ENCODE assay signal across 8 cellular contexts in the genomic region with DNA sequence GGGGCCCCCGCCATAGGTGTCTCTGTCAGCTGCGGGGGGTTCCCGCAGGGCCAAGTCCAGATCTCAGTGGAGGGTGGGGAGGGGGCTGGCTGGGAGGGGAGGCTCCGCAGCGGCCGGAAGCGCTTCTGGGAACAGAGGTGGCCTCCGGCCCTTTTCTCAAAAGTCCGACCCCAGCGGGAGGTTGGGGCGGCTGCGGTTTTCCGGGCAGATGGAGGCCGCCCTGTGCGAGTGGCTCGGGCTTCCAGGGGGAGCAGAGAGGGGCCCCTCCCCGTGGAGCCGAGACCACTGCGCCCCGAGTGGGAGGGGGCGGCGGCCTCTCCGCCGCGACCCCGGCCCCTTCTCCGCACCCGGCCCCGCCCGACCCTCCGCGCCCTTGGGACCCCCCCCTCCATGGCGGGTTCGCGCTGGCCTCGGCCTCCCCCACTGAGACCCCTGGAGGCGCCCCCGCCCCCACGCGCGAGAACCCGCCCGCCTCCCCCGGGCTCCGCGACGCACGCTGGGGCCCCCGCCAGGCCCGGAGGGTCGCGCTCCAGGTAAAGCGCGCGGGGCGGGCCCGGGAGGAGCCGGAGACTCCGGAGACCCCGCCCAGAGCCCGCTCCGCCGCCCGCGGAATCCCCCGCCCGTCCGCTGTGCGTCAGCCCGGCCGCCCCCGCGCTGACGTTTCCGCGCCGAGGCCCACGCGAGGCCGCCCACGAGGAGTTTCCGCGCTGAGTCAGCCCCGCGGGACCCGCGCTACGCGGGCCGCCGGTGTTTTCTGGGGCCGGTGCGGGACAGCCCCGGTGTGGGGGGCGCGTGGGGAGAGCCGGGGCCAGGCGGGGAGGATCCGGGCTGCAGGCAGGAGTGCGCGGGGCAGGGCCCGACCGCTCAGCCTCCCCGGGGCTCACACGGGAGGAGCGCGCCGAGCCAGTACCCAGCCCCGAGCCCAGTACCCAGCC. TPM values are rescaled to one million over a fixed set of nuclear protein-coding genes. Genes with fewer than 3 reads are reported as not detected.
DNase-seq lines count a peak whose midpoint lies in the region; ATAC-seq lines count a peak whose summit lies in the region.

No MANE protein-coding gene starts in this region.

- H3K9me3 Mint-ChIP-seq in activated T-helper 1 cell treated with anti-CD3 and anti-CD28 coated beads, Interleukin-12 subunit alpha, Interleukin-12 subunit beta, Interleukin-2, Interleukin-4 antibody, amounts not matched to agents 30 ng/mL and 10 ng/mL and 1 ng/mL, durations not matched to agents 14 hours and 24 hours and 36 hours: no peaks in the 10 kb centered on the region

- intact Hi-C loops in activated T-helper 1 cell treated with anti-CD3 and anti-CD28 coated beads, Interleukin-12 subunit alpha, Interleukin-12 subunit beta, Interleukin-2, Interleukin-4 antibody, amounts not matched to agents 30 ng/mL and 10 ng/mL and 1 ng/mL, durations not matched to agents 14 hours and 24 hours and 36 hours (cut with micrococcal nuclease): loop anchor here (1.0 to 2.0 kb wide), 2 partner anchors 14 to 85 kb away; a partner anchor contains a TSS
- intact Hi-C loops in sciatic nerve (cut with DNase I): no loop called here

- peak overlapping the region; percentile 89 for H3K27ac Mint-ChIP-seq in activated T-helper 1 cell treated with anti-CD3 and anti-CD28 coated beads, Interleukin-12 subunit alpha, Interleukin-12 subunit beta, Interleukin-2, Interleukin-4 antibody, amounts not matched to agents 30 ng/mL and 10 ng/mL and 1 ng/mL, durations not matched to agents 14 hours and 24 hours and 36 hours

- peak; percentile 65 for DNase-seq in DMS 273 (lab: John Stamatoyannopoulos, UW; ENCODE audit: unreplicated experiment)
- no peak for DNase-seq in DMS 273 treated with DMSO at 0.1 percent for 48 hours (lab: John Stamatoyannopoulos, UW)
- DNase-seq in OCI-M1 (lab: John Stamatoyannopoulos, UW): peak; percentile 22
- DNase-seq in activated T-helper 1 cell treated with anti-CD3 and anti-CD28 coated beads, Interleukin-12 subunit alpha, Interleukin-12 subunit beta, Interleukin-2, Interleukin-4 antibody, amounts not matched to agents 30 ng/mL and 10 ng/mL and 1 ng/mL, durations not matched to agents 14 hours and 24 hours and 36 hours (ENCODE audit: low spot score): peak; percentile 88
- DNase-seq in glomerular visceral epithelial cell (ENCODE audit: extremely low spot score): peak; percentile 40
- no peak for DNase-seq in sciatic nerve (ENCODE audit: low spot score)
- DNase-seq in NK-92 (lab: John Stamatoyannopoulos, UW; ENCODE audit: unreplicated experiment): no peak
- DNase-seq in SK-N-DZ (ENCODE audit: low spot score): no peak

- ATAC-seq in sciatic nerve: peak; percentile 41

- peaks cover 8% of the 10 kb centered on the region for H3K36me3 Mint-ChIP-seq in activated T-helper 1 cell treated with anti-CD3 and anti-CD28 coated beads, Interleukin-12 subunit alpha, Interleukin-12 subunit beta, Interleukin-2, Interleukin-4 antibody, amounts not matched to agents 30 ng/mL and 10 ng/mL and 1 ng/mL, durations not matched to agents 14 hours and 24 hours and 36 hours (ENCODE audit: low read depth)

- peaks cover 6% of the 10 kb centered on the region for H3K4me1 Mint-ChIP-seq in activated T-helper 1 cell treated with anti-CD3 and anti-CD28 coated beads, Interleukin-12 subunit alpha, Interleukin-12 subunit beta, Interleukin-2, Interleukin-4 antibody, amounts not matched to agents 30 ng/mL and 10 ng/mL and 1 ng/mL, durations not matched to agents 14 hours and 24 hours and 36 hours (ENCODE audit: low read depth)

- no peaks in the 10 kb centered on the region for H3K27me3 Mint-ChIP-seq in activated T-helper 1 cell treated with anti-CD3 and anti-CD28 coated beads, Interleukin-12 subunit alpha, Interleukin-12 subunit beta, Interleukin-2, Interleukin-4 antibody, amounts not matched to agents 30 ng/mL and 10 ng/mL and 1 ng/mL, durations not matched to agents 14 hours and 24 hours and 36 hours (ENCODE audit: insufficient read depth)

- peak overlapping the region; percentile 68 for H3K4me3 Mint-ChIP-seq in activated T-helper 1 cell treated with anti-CD3 and anti-CD28 coated beads, Interleukin-12 subunit alpha, Interleukin-12 subunit beta, Interleukin-2, Interleukin-4 antibody, amounts not matched to agents 30 ng/mL and 10 ng/mL and 1 ng/mL, durations not matched to agents 14 hours and 24 hours and 36 hours

RNA-seq across cellular contexts. Expression of a gene that starts 5.2 kb away (rescaled TPM):
- 350 and 356 TPM in 2 replicates for total RNA-seq in activated T-helper 1 cell treated with anti-CD3 and anti-CD28 coated beads, Interleukin-12 subunit alpha, Interleukin-12 subunit beta, Interleukin-2, Interleukin-4 antibody, amounts not matched to agents 30 ng/mL and 10 ng/mL and 1 ng/mL, durations not matched to agents 14 hours and 24 hours and 36 hours
- total RNA-seq in sciatic nerve: 0.58 TPM
- not detected in 2 replicates for polyA plus RNA-seq in SK-N-DZ (2014; cell fraction: cytosol; rRNA removed)
- not detected in 2 replicates for polyA plus RNA-seq in SK-N-DZ (2014; cell fraction: nucleus; rRNA removed)

RNA-seq across cellular contexts. Expression of a gene that starts 12.8 kb away (rescaled TPM):
- total RNA-seq in activated T-helper 1 cell treated with anti-CD3 and anti-CD28 coated beads, Interleukin-12 subunit alpha, Interleukin-12 subunit beta, Interleukin-2, Interleukin-4 antibody, amounts not matched to agents 30 ng/mL and 10 ng/mL and 1 ng/mL, durations not matched to agents 14 hours and 24 hours and 36 hours: 788 and 811 TPM in 2 replicates
- total RNA-seq in sciatic nerve: 2.5 TPM
- 0.10 and 0.36 TPM in 2 replicates for polyA plus RNA-seq in SK-N-DZ (2014; cell fraction: cytosol; rRNA removed)
- 2.2 and 2.8 TPM in 2 replicates for polyA plus RNA-seq in SK-N-DZ (2014; cell fraction: nucleus; rRNA removed)

RNA-seq across cellular contexts. Expression of a gene that starts 27.5 kb away (rescaled TPM):
- 0.10 and 0.15 TPM in 2 replicates for total RNA-seq in activated T-helper 1 cell treated with anti-CD3 and anti-CD28 coated beads, Interleukin-12 subunit alpha, Interleukin-12 subunit beta, Interleukin-2, Interleukin-4 antibody, amounts not matched to agents 30 ng/mL and 10 ng/mL and 1 ng/mL, durations not matched to agents 14 hours and 24 hours and 36 hours
- total RNA-seq in sciatic nerve: 0.71 TPM
- polyA plus RNA-seq in SK-N-DZ (2014; cell fraction: cytosol; rRNA removed): not detected in 2 replicates
- polyA plus RNA-seq in SK-N-DZ (2014; cell fraction: nucleus; rRNA removed): not detected in 2 replicates

RNA-seq across cellular contexts. Expression of a gene that starts 30.7 kb away (rescaled TPM):
- 202 TPM in 2 replicates for total RNA-seq in activated T-helper 1 cell treated with anti-CD3 and anti-CD28 coated beads, Interleukin-12 subunit alpha, Interleukin-12 subunit beta, Interleukin-2, Interleukin-4 antibody, amounts not matched to agents 30 ng/mL and 10 ng/mL and 1 ng/mL, durations not matched to agents 14 hours and 24 hours and 36 hours
- 94.9 TPM for total RNA-seq in sciatic nerve
- 60.9 and 63.2 TPM in 2 replicates for polyA plus RNA-seq in SK-N-DZ (2014; cell fraction: cytosol; rRNA removed)
- polyA plus RNA-seq in SK-N-DZ (2014; cell fraction: nucleus; rRNA removed): 93.0 and 93.9 TPM in 2 replicates

RNA-seq across cellular contexts. Expression of a gene that starts 30.9 kb away (rescaled TPM):
- total RNA-seq in activated T-helper 1 cell treated with anti-CD3 and anti-CD28 coated beads, Interleukin-12 subunit alpha, Interleukin-12 subunit beta, Interleukin-2, Interleukin-4 antibody, amounts not matched to agents 30 ng/mL and 10 ng/mL and 1 ng/mL, durations not matched to agents 14 hours and 24 hours and 36 hours: 45.9 and 46.3 TPM in 2 replicates
- total RNA-seq in sciatic nerve: 10.9 TPM
- 11.0 and 12.7 TPM in 2 replicates for polyA plus RNA-seq in SK-N-DZ (2014; cell fraction: cytosol; rRNA removed)
- 5.6 and 12.1 TPM in 2 replicates for polyA plus RNA-seq in SK-N-DZ (2014; cell fraction: nucleus; rRNA removed)

Comparison
In these comparisons a context has a peak if more than half of its experiments do, and no peak if none do; other contexts are left out.
1. DNase-seq: peak in DMS 273 (single experiment), OCI-M1 (single experiment), activated T-helper 1 cell treated with anti-CD3 and anti-CD28 coated beads, Interleukin-12 subunit alpha, Interleukin-12 subunit beta, Interleukin-2, Interleukin-4 antibody, amounts not matched to agents 30 ng/mL and 10 ng/mL and 1 ng/mL, durations not matched to agents 14 hours and 24 hours and 36 hours (single experiment) and glomerular visceral epithelial cell (single experiment); none in DMS 273 treated with DMSO at 0.1 percent for 48 hours (single experiment), sciatic nerve (single experiment), NK-92 (single experiment) and SK-N-DZ (single experiment).
2. RNA of a gene that starts 5.2 kb away (total RNA-seq): 350 to 356 TPM in activated T-helper 1 cell treated with anti-CD3 and anti-CD28 coated beads, Interleukin-12 subunit alpha, Interleukin-12 subunit beta, Interleukin-2, Interleukin-4 antibody, amounts not matched to agents 30 ng/mL and 10 ng/mL and 1 ng/mL, durations not matched to agents 14 hours and 24 hours and 36 hours; 0.58 TPM in sciatic nerve (single experiment); every median in the first group is over 100 times any median in the second.
3. RNA of a gene that starts 12.8 kb away (total RNA-seq): 788 to 811 TPM in activated T-helper 1 cell treated with anti-CD3 and anti-CD28 coated beads, Interleukin-12 subunit alpha, Interleukin-12 subunit beta, Interleukin-2, Interleukin-4 antibody, amounts not matched to agents 30 ng/mL and 10 ng/mL and 1 ng/mL, durations not matched to agents 14 hours and 24 hours and 36 hours; 2.5 TPM in sciatic nerve (single experiment); every median in the first group is over 100 times any median in the second.